In the genomic region with DNA sequence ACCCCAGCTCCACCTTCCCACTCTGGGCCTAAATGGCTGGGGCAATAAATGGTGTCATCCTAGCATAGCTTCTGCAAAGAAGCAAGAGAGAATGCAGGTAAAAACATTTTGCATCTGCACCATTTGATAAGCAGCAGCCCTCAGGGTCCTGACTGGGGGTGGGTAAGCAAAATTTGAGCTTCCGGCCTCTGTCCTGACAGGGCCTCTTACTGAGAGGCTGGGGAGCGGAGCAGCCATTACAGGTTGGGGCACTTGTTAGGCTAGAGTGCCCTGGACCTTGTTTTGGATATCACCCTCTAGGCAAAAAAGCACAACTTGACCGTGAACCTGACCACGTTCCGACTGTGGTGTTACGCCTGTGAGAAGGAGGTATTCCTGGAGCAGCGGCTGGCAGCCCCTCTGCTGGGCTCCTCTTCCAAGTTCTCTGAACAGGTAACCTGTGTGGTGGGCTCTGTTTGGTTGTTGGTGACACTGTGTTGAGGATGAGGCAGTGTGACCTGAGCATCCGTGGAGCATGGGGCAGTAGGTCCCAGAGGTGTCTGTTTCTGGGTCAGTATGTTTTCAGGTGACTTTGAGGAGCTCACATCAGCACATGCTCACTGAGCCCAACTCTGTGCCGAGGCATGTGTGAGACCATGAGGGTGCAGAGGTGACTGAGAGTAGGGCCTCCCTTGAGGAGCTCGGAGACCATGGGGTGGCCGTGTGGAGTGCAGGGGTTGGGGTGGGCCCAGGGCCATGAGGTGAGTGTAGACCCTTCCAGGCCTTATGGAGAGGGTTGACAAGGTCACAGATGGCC, we compare ENCODE assay signal across 1 cellular context.
TF ChIP-seq lines count a peak whose summit lies in the region.

No MANE protein-coding gene starts in this region.

TF ChIP-seq in K562, 482 proteins besides CTCF, POLR2A, EP300 and RAD21 (continued from another document and continues in another):
- TF ChIP-seq, protein P1, sequence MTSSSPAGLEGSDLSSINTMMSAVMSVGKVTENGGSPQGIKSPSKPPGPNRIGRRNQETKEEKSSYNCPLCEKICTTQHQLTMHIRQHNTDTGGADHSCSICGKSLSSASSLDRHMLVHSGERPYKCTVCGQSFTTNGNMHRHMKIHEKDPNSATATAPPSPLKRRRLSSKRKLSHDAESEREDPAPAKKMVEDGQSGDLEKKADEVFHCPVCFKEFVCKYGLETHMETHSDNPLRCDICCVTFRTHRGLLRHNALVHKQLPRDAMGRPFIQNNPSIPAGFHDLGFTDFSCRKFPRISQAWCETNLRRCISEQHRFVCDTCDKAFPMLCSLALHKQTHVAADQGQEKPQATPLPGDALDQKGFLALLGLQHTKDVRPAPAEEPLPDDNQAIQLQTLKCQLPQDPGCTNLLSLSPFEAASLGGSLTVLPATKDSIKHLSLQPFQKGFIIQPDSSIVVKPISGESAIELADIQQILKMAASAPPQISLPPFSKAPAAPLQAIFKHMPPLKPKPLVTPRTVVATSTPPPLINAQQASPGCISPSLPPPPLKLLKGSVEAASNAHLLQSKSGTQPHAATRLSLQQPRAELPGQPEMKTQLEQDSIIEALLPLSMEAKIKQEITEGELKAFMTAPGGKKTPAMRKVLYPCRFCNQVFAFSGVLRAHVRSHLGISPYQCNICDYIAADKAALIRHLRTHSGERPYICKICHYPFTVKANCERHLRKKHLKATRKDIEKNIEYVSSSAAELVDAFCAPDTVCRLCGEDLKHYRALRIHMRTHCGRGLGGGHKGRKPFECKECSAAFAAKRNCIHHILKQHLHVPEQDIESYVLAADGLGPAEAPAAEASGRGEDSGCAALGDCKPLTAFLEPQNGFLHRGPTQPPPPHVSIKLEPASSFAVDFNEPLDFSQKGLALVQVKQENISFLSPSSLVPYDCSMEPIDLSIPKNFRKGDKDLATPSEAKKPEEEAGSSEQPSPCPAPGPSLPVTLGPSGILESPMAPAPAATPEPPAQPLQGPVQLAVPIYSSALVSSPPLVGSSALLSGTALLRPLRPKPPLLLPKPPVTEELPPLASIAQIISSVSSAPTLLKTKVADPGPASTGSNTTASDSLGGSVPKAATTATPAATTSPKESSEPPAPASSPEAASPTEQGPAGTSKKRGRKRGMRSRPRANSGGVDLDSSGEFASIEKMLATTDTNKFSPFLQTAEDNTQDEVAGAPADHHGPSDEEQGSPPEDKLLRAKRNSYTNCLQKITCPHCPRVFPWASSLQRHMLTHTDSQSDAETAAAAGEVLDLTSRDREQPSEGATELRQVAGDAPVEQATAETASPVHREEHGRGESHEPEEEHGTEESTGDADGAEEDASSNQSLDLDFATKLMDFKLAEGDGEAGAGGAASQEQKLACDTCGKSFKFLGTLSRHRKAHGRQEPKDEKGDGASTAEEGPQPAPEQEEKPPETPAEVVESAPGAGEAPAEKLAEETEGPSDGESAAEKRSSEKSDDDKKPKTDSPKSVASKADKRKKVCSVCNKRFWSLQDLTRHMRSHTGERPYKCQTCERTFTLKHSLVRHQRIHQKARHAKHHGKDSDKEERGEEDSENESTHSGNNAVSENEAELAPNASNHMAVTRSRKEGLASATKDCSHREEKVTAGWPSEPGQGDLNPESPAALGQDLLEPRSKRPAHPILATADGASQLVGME (CRISPR knock-in tag; IDR thresholded peaks at IDR 0.05) = 0 out of 2 replicates have a peak, but pooled peaks have one; percentile 29
- TF ChIP-seq JUND (IDR thresholded peaks at IDR 0.05; ENCODE audit: borderline replicate concordance, low read depth, low read length) = no peak
- TF ChIP-seq JUND (tag; IDR thresholded peaks at IDR 0.05; ENCODE audit: borderline replicate concordance, low read depth, low read length) = no peak
- TF ChIP-seq ZC3H4 (CRISPR knock-in tag; IDR thresholded peaks at IDR 0.05; ENCODE audit: borderline replicate concordance) = no peak
- no peak for TF ChIP-seq FOXK2 (conservative IDR thresholded peaks at IDR 0.05 in 1 of 2, IDR thresholded peaks at IDR 0.05 in 1 of 2; ENCODE audit: low read depth in 2 of 2)
- peak; percentile 69 for TF ChIP-seq SUPT5H (IDR thresholded peaks at IDR 0.05)
- peak; percentile 51 for TF ChIP-seq TCF3 (CRISPR knock-in tag; IDR thresholded peaks at IDR 0.05)
- peak; percentile 31; the same call in 1 of the 2 replicates for TF ChIP-seq PHB (CRISPR knock-in tag; IDR thresholded peaks at IDR 0.05)
- TF ChIP-seq, protein P2, sequence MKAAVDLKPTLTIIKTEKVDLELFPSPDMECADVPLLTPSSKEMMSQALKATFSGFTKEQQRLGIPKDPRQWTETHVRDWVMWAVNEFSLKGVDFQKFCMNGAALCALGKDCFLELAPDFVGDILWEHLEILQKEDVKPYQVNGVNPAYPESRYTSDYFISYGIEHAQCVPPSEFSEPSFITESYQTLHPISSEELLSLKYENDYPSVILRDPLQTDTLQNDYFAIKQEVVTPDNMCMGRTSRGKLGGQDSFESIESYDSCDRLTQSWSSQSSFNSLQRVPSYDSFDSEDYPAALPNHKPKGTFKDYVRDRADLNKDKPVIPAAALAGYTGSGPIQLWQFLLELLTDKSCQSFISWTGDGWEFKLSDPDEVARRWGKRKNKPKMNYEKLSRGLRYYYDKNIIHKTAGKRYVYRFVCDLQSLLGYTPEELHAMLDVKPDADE (conservative IDR thresholded peaks at IDR 0.05; ENCODE audit: control insufficient read depth, low read depth, low read length) = 0 out of 2 replicates have a peak, but pooled peaks have one; percentile 14
- peak; percentile 49 for TF ChIP-seq TAF1 (IDR thresholded peaks at IDR 0.05; ENCODE audit: control insufficient read depth, extremely low read depth, insufficient read depth, low read length, severe bottlenecking)
- 0 out of 2 replicates have a peak, but pooled peaks have one; percentile 27 for TF ChIP-seq TEAD4 (IDR thresholded peaks at IDR 0.05; ENCODE audit: low read length)
- TF ChIP-seq TEAD4 (CRISPR knock-in tag; IDR thresholded peaks at IDR 0.05; ENCODE audit: borderline replicate concordance) = no peak
- peak; percentile 47; the same call in 1 of the 2 replicates for TF ChIP-seq ZNF583 (CRISPR knock-in tag; IDR thresholded peaks at IDR 0.05)
- TF ChIP-seq, protein P3, sequence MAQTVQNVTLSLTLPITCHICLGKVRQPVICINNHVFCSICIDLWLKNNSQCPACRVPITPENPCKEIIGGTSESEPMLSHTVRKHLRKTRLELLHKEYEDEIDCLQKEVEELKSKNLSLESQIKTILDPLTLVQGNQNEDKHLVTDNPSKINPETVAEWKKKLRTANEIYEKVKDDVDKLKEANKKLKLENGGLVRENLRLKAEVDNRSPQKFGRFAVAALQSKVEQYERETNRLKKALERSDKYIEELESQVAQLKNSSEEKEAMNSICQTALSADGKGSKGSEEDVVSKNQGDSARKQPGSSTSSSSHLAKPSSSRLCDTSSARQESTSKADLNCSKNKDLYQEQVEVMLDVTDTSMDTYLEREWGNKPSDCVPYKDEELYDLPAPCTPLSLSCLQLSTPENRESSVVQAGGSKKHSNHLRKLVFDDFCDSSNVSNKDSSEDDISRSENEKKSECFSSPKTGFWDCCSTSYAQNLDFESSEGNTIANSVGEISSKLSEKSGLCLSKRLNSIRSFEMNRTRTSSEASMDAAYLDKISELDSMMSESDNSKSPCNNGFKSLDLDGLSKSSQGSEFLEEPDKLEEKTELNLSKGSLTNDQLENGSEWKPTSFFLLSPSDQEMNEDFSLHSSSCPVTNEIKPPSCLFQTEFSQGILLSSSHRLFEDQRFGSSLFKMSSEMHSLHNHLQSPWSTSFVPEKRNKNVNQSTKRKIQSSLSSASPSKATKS (CRISPR knock-in tag; IDR thresholded peaks at IDR 0.05) = no peak
- TF ChIP-seq FIP1L1 (IDR thresholded peaks at IDR 0.05; ENCODE audit: low read depth, low read length, poor library complexity, severe bottlenecking) = no peak
- no peak for TF ChIP-seq TAL1 (IDR thresholded peaks at IDR 0.05)
- TF ChIP-seq, protein P4, sequence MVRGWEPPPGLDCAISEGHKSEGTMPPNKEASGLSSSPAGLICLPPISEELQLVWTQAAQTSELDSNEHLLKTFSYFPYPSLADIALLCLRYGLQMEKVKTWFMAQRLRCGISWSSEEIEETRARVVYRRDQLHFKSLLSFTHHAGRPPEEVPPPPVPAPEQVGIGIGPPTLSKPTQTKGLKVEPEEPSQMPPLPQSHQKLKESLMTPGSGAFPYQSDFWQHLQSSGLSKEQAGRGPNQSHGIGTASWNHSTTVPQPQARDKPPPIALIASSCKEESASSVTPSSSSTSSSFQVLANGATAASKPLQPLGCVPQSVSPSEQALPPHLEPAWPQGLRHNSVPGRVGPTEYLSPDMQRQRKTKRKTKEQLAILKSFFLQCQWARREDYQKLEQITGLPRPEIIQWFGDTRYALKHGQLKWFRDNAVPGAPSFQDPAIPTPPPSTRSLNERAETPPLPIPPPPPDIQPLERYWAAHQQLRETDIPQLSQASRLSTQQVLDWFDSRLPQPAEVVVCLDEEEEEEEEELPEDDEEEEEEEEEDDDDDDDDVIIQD (CRISPR knock-in tag; IDR thresholded peaks at IDR 0.05) = 0 out of 2 replicates have a peak, but pooled peaks have one; percentile 53
- no peak for TF ChIP-seq HDGF (IDR thresholded peaks at IDR 0.05)
- no peak for TF ChIP-seq ARID1B (IDR thresholded peaks at IDR 0.05)
- peak; percentile 64 for TF ChIP-seq POLR2B (IDR thresholded peaks at IDR 0.05; ENCODE audit: low read depth, partially characterized antibody)
- TF ChIP-seq, protein P5, sequence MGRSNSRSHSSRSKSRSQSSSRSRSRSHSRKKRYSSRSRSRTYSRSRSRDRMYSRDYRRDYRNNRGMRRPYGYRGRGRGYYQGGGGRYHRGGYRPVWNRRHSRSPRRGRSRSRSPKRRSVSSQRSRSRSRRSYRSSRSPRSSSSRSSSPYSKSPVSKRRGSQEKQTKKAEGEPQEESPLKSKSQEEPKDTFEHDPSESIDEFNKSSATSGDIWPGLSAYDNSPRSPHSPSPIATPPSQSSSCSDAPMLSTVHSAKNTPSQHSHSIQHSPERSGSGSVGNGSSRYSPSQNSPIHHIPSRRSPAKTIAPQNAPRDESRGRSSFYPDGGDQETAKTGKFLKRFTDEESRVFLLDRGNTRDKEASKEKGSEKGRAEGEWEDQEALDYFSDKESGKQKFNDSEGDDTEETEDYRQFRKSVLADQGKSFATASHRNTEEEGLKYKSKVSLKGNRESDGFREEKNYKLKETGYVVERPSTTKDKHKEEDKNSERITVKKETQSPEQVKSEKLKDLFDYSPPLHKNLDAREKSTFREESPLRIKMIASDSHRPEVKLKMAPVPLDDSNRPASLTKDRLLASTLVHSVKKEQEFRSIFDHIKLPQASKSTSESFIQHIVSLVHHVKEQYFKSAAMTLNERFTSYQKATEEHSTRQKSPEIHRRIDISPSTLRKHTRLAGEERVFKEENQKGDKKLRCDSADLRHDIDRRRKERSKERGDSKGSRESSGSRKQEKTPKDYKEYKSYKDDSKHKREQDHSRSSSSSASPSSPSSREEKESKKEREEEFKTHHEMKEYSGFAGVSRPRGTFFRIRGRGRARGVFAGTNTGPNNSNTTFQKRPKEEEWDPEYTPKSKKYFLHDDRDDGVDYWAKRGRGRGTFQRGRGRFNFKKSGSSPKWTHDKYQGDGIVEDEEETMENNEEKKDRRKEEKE (IDR thresholded peaks at IDR 0.05; ENCODE audit: borderline replicate concordance in 1 of 2, control insufficient read depth in 1 of 2, low read depth in 2 of 2, low read length in 1 of 2) = no peak
- no peak for TF ChIP-seq MAFG (tag; conservative IDR thresholded peaks at IDR 0.05)
- 0 out of 2 replicates have a peak, but pooled peaks have one; percentile 46 for TF ChIP-seq ERF (CRISPR knock-in tag; IDR thresholded peaks at IDR 0.05)
- peak; percentile 16; the same call in 1 of the 2 replicates for TF ChIP-seq MYC (IDR thresholded peaks at IDR 0.05; ENCODE audit: low read depth, low read length)
- TF ChIP-seq MYC (CRISPR knock-in tag; IDR thresholded peaks at IDR 0.05; ENCODE audit: borderline replicate concordance, low read depth) = no peak
- TF ChIP-seq YY1 (IDR thresholded peaks at IDR 0.05; ENCODE audit: borderline replicate concordance in 1 of 3, control insufficient read depth in 1 of 3, extremely low read depth in 1 of 3, insufficient read depth in 3 of 3, insufficient read length in 1 of 3, insufficient replicate concordance in 2 of 3, low read depth in 1 of 3, low read length in 2 of 3) = peak in 2 of 3 experiments; percentile 67 to 83
- TF ChIP-seq, protein P6, sequence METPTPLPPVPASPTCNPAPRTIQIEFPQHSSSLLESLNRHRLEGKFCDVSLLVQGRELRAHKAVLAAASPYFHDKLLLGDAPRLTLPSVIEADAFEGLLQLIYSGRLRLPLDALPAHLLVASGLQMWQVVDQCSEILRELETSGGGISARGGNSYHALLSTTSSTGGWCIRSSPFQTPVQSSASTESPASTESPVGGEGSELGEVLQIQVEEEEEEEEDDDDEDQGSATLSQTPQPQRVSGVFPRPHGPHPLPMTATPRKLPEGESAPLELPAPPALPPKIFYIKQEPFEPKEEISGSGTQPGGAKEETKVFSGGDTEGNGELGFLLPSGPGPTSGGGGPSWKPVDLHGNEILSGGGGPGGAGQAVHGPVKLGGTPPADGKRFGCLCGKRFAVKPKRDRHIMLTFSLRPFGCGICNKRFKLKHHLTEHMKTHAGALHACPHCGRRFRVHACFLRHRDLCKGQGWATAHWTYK (CRISPR knock-in tag; IDR thresholded peaks at IDR 0.05) = 0 out of 2 replicates have a peak, but pooled peaks have one; percentile 70
- TF ChIP-seq XRCC3 (IDR thresholded peaks at IDR 0.05) = no peak
- no peak for TF ChIP-seq POLR3G (IDR thresholded peaks at IDR 0.05; ENCODE audit: extremely low read depth, insufficient read length, insufficient replicate concordance)
- TF ChIP-seq ETV1 (tag; conservative IDR thresholded peaks at IDR 0.05; ENCODE audit: low read depth) = 0 out of 2 replicates have a peak, but pooled peaks have one; percentile 10
- TF ChIP-seq, protein P7, sequence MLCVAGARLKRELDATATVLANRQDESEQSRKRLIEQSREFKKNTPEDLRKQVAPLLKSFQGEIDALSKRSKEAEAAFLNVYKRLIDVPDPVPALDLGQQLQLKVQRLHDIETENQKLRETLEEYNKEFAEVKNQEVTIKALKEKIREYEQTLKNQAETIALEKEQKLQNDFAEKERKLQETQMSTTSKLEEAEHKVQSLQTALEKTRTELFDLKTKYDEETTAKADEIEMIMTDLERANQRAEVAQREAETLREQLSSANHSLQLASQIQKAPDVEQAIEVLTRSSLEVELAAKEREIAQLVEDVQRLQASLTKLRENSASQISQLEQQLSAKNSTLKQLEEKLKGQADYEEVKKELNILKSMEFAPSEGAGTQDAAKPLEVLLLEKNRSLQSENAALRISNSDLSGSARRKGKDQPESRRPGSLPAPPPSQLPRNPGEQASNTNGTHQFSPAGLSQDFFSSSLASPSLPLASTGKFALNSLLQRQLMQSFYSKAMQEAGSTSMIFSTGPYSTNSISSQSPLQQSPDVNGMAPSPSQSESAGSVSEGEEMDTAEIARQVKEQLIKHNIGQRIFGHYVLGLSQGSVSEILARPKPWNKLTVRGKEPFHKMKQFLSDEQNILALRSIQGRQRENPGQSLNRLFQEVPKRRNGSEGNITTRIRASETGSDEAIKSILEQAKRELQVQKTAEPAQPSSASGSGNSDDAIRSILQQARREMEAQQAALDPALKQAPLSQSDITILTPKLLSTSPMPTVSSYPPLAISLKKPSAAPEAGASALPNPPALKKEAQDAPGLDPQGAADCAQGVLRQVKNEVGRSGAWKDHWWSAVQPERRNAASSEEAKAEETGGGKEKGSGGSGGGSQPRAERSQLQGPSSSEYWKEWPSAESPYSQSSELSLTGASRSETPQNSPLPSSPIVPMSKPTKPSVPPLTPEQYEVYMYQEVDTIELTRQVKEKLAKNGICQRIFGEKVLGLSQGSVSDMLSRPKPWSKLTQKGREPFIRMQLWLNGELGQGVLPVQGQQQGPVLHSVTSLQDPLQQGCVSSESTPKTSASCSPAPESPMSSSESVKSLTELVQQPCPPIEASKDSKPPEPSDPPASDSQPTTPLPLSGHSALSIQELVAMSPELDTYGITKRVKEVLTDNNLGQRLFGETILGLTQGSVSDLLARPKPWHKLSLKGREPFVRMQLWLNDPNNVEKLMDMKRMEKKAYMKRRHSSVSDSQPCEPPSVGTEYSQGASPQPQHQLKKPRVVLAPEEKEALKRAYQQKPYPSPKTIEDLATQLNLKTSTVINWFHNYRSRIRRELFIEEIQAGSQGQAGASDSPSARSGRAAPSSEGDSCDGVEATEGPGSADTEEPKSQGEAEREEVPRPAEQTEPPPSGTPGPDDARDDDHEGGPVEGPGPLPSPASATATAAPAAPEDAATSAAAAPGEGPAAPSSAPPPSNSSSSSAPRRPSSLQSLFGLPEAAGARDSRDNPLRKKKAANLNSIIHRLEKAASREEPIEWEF (CRISPR knock-in tag; IDR thresholded peaks at IDR 0.05) = no peak
